ENCODE assay signal across 2 cellular contexts in genomic region chr5:150613991-150614650, GRCh38.
TF ChIP-seq lines count a peak whose summit lies in the region.

No MANE protein-coding gene starts in this region.

TF ChIP-seq in SK-N-SH, 30 proteins besides CTCF, POLR2A, EP300 and RAD21 (continued from another document):
- TF ChIP-seq REST (IDR thresholded peaks at IDR 0.05; ENCODE audit: low read depth, low read length), result no peak
- no peak for TF ChIP-seq FOSL2 (IDR thresholded peaks at IDR 0.05; ENCODE audit: borderline replicate concordance, low read depth)
TF ChIP-seq in SK-N-SH: peak in this region for 1.

TF ChIP-seq in SK-N-SH treated with all-trans-retinoic acid at 6 μM for 48 hours, 23 proteins besides CTCF, POLR2A, EP300 and RAD21 (continued from another document):
- TF ChIP-seq TSHZ2 (CRISPR knock-in tag; IDR thresholded peaks at IDR 0.05) (no peak), POU6F1 (CRISPR knock-in tag; IDR thresholded peaks at IDR 0.05; ENCODE audit: borderline replicate concordance, low read depth) (no peak), BACH2 (CRISPR knock-in tag; IDR thresholded peaks at IDR 0.05; ENCODE audit: borderline replicate concordance) (no peak), ARNTL (CRISPR knock-in tag; IDR thresholded peaks at IDR 0.05; ENCODE audit: borderline replicate concordance, low read depth) (no peak), ZNF565 (CRISPR knock-in tag; conservative IDR thresholded peaks at IDR 0.05; ENCODE audit: low read depth) (no peak), ZNF70 (CRISPR knock-in tag; IDR thresholded peaks at IDR 0.05) (no peak)
